ENCODE assay signal across 35 cellular contexts in the genomic region with DNA sequence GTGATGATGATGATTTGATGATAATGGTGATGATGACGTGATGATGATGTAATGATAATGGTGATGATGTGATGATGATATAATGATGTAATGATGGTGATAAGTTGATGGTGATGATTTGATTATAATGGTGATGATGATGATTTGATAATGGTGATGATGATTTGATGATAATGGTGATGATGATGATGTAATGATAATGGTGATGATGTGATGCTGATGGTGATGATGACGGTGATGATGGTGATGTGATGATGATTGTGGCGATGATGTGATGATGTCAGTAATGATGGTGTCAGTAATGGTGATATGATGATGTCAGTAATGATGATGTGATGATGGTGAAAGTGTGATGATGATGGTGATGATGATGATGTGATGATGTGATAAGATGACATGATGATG.
"Had no signal": no experiment of that assay in that cellular context is flagged by ENCODE, and none has a peak within 500 bp of the region (broad histone marks: within the 10 kb centered on the region; RNA-seq: fewer than 3 reads in every experiment).

No MANE protein-coding gene starts in this region.

- H2AFZ ChIP-seq: hepatocyte had no signal

- H3K4me1 ChIP-seq: adrenal gland, breast epithelium, heart right ventricle had no signal

- H3K9me3 ChIP-seq: adrenal gland, breast epithelium, esophagus squamous epithelium, heart right ventricle had no signal

- ATAC-seq: activated CD4-positive, alpha-beta T cell treated with anti-CD3 and anti-CD28 coated beads for 36 hours; activated CD8-positive, alpha-beta memory T cell treated with anti-CD3 and anti-CD28 coated beads, Interleukin-2, amount 10 ng/mL, durations not matched to agents 7 days and 5 days; activated CD8-positive, alpha-beta T cell treated with anti-CD3 and anti-CD28 coated beads, Interleukin-2, amount 10 ng/mL, durations not matched to agents 7 days and 5 days; activated naive CD8-positive, alpha-beta T cell treated with anti-CD3 and anti-CD28 coated beads, Interleukin-2, amount 50 U/mL, for 24 hours; effector memory CD8-positive, alpha-beta T cell; heart right ventricle had no signal

- H3K4me3 Mint-ChIP-seq: activated CD4-positive, alpha-beta memory T cell treated with anti-CD3 and anti-CD28 coated beads for 36 hours; activated CD4-positive, alpha-beta T cell treated with anti-CD3 and anti-CD28 coated beads for 36 hours; activated CD4-positive, alpha-beta T cell treated with anti-CD3 and anti-CD28 coated beads, Interleukin-2, amount 10 ng/mL, durations not matched to agents 24 days and 14 days; activated CD8-positive, alpha-beta memory T cell treated with anti-CD3 and anti-CD28 coated beads, Interleukin-2, amount 10 ng/mL, durations not matched to agents 7 days and 5 days; activated CD8-positive, alpha-beta T cell treated with anti-CD3 and anti-CD28 coated beads, Interleukin-2, amount 10 ng/mL, durations not matched to agents 7 days and 5 days; activated naive CD4-positive, alpha-beta T cell treated with anti-CD3 and anti-CD28 coated beads for 36 hours; activated naive CD4-positive, alpha-beta T cell treated with anti-CD3 and anti-CD28 coated beads, Interleukin-2, amount 50 U/mL, for 24 hours; activated naive CD8-positive, alpha-beta T cell treated with anti-CD3 and anti-CD28 coated beads for 36 hours; activated naive CD8-positive, alpha-beta T cell treated with anti-CD3 and anti-CD28 coated beads, Interleukin-2, amount 50 U/mL, for 24 hours; activated T-helper 1 cell treated with anti-CD3 and anti-CD28 coated beads, Interleukin-12 subunit alpha, Interleukin-12 subunit beta, Interleukin-2, Interleukin-4 antibody, amounts not matched to agents 30 ng/mL and 10 ng/mL and 1 ng/mL, durations not matched to agents 14 hours and 24 hours and 36 hours; brain; central memory CD8-positive, alpha-beta T cell; effector memory CD8-positive, alpha-beta T cell had no signal

- FAIRE-seq: colon had no signal

- H3K36me3 Mint-ChIP-seq: activated CD4-positive, alpha-beta memory T cell treated with anti-CD3 and anti-CD28 coated beads for 36 hours; activated CD8-positive, alpha-beta memory T cell treated with anti-CD3 and anti-CD28 coated beads, Interleukin-2, amount 10 ng/mL, durations not matched to agents 7 days and 5 days; activated naive CD4-positive, alpha-beta T cell treated with anti-CD3 and anti-CD28 coated beads, Interleukin-2, amount 50 U/mL, for 24 hours; activated naive CD8-positive, alpha-beta T cell treated with anti-CD3 and anti-CD28 coated beads for 36 hours; brain had no signal

- H3K4me3 ChIP-seq: adrenal gland, breast epithelium, esophagus squamous epithelium, heart right ventricle, hepatocyte had no signal

- H3K9me3 Mint-ChIP-seq: activated CD4-positive, alpha-beta T cell treated with anti-CD3 and anti-CD28 coated beads, Interleukin-2, amount 10 ng/mL, durations not matched to agents 24 days and 14 days; activated naive CD4-positive, alpha-beta T cell treated with anti-CD3 and anti-CD28 coated beads for 36 hours; activated naive CD4-positive, alpha-beta T cell treated with anti-CD3 and anti-CD28 coated beads, Interleukin-2, amount 50 U/mL, for 24 hours; activated naive CD8-positive, alpha-beta T cell treated with anti-CD3 and anti-CD28 coated beads for 36 hours; activated naive CD8-positive, alpha-beta T cell treated with anti-CD3 and anti-CD28 coated beads, Interleukin-2, amount 50 U/mL, for 24 hours; activated T-helper 1 cell treated with anti-CD3 and anti-CD28 coated beads, Interleukin-12 subunit alpha, Interleukin-12 subunit beta, Interleukin-2, Interleukin-4 antibody, amounts not matched to agents 30 ng/mL and 10 ng/mL and 1 ng/mL, durations not matched to agents 14 hours and 24 hours and 36 hours; activated T-helper 2 cell treated with anti-CD3 and anti-CD28 coated beads, Interferon-gamma antibody, Interleukin-2, Interleukin-4, amounts not matched to agents 10 μg/mL and 5 μg/mL and 100 μg/mL, durations not matched to agents 14 hours and 24 hours and 36 hours; central memory CD8-positive, alpha-beta T cell; effector memory CD8-positive, alpha-beta T cell had no signal

- H3K36me3 ChIP-seq: adrenal gland, breast epithelium, esophagus squamous epithelium, heart right ventricle had no signal

- H3K27me3 Mint-ChIP-seq: activated CD4-positive, alpha-beta memory T cell treated with anti-CD3 and anti-CD28 coated beads for 36 hours; activated CD4-positive, alpha-beta T cell treated with anti-CD3 and anti-CD28 coated beads for 36 hours; activated CD4-positive, alpha-beta T cell treated with anti-CD3 and anti-CD28 coated beads, Interleukin-2, amount 10 ng/mL, durations not matched to agents 24 days and 14 days; activated CD8-positive, alpha-beta memory T cell treated with anti-CD3 and anti-CD28 coated beads, Interleukin-2, amount 10 ng/mL, durations not matched to agents 7 days and 5 days; activated naive CD4-positive, alpha-beta T cell treated with anti-CD3 and anti-CD28 coated beads, Interleukin-2, amount 50 U/mL, for 24 hours; activated naive CD8-positive, alpha-beta T cell treated with anti-CD3 and anti-CD28 coated beads for 36 hours; activated naive CD8-positive, alpha-beta T cell treated with anti-CD3 and anti-CD28 coated beads, Interleukin-2, amount 50 U/mL, for 24 hours; central memory CD8-positive, alpha-beta T cell; effector memory CD8-positive, alpha-beta T cell had no signal

- H3K27ac Mint-ChIP-seq: activated CD4-positive, alpha-beta memory T cell treated with anti-CD3 and anti-CD28 coated beads for 36 hours; activated CD4-positive, alpha-beta T cell treated with anti-CD3 and anti-CD28 coated beads for 36 hours; activated CD4-positive, alpha-beta T cell treated with anti-CD3 and anti-CD28 coated beads, Interleukin-2, amount 10 ng/mL, durations not matched to agents 24 days and 14 days; activated CD8-positive, alpha-beta memory T cell treated with anti-CD3 and anti-CD28 coated beads, Interleukin-2, amount 10 ng/mL, durations not matched to agents 7 days and 5 days; activated CD8-positive, alpha-beta T cell treated with anti-CD3 and anti-CD28 coated beads, Interleukin-2, amount 10 ng/mL, durations not matched to agents 7 days and 5 days; activated naive CD4-positive, alpha-beta T cell treated with anti-CD3 and anti-CD28 coated beads for 36 hours; activated naive CD4-positive, alpha-beta T cell treated with anti-CD3 and anti-CD28 coated beads, Interleukin-2, amount 50 U/mL, for 24 hours; activated naive CD8-positive, alpha-beta T cell treated with anti-CD3 and anti-CD28 coated beads for 36 hours; activated naive CD8-positive, alpha-beta T cell treated with anti-CD3 and anti-CD28 coated beads, Interleukin-2, amount 50 U/mL, for 24 hours; activated T-helper 1 cell treated with anti-CD3 and anti-CD28 coated beads, Interleukin-12 subunit alpha, Interleukin-12 subunit beta, Interleukin-2, Interleukin-4 antibody, amounts not matched to agents 30 ng/mL and 10 ng/mL and 1 ng/mL, durations not matched to agents 14 hours and 24 hours and 36 hours; activated T-helper 2 cell treated with anti-CD3 and anti-CD28 coated beads, Interferon-gamma antibody, Interleukin-2, Interleukin-4, amounts not matched to agents 10 μg/mL and 5 μg/mL and 100 μg/mL, durations not matched to agents 14 hours and 24 hours and 36 hours; brain; effector memory CD8-positive, alpha-beta T cell had no signal

- H3K4me1 Mint-ChIP-seq: activated CD4-positive, alpha-beta T cell treated with anti-CD3 and anti-CD28 coated beads for 36 hours; activated CD4-positive, alpha-beta T cell treated with anti-CD3 and anti-CD28 coated beads, Interleukin-2, amount 10 ng/mL, durations not matched to agents 24 days and 14 days; activated CD8-positive, alpha-beta memory T cell treated with anti-CD3 and anti-CD28 coated beads, Interleukin-2, amount 10 ng/mL, durations not matched to agents 7 days and 5 days; activated naive CD4-positive, alpha-beta T cell treated with anti-CD3 and anti-CD28 coated beads, Interleukin-2, amount 50 U/mL, for 24 hours; activated naive CD8-positive, alpha-beta T cell treated with anti-CD3 and anti-CD28 coated beads for 36 hours; activated naive CD8-positive, alpha-beta T cell treated with anti-CD3 and anti-CD28 coated beads, Interleukin-2, amount 50 U/mL, for 24 hours; brain; central memory CD8-positive, alpha-beta T cell had no signal

- H3K4me2 ChIP-seq: hepatocyte had no signal

- DNase-seq: activated CD4-positive, alpha-beta memory T cell treated with anti-CD3 and anti-CD28 coated beads for 36 hours; activated CD4-positive, alpha-beta T cell treated with anti-CD3 and anti-CD28 coated beads for 36 hours; activated CD4-positive, alpha-beta T cell treated with anti-CD3 and anti-CD28 coated beads, Interleukin-2, amount 10 ng/mL, durations not matched to agents 24 days and 14 days; activated CD4-positive, CD25-positive, alpha-beta regulatory T cell; activated CD4-positive, CD25-positive, alpha-beta regulatory T cell treated with anti-CD3 and anti-CD28 coated beads, Interleukin-2, amount 50 U/mL, for 72 hours; activated CD8-positive, alpha-beta memory T cell treated with anti-CD3 and anti-CD28 coated beads, Interleukin-2, amount 10 ng/mL, durations not matched to agents 7 days and 5 days; activated CD8-positive, alpha-beta memory T cell treated with anti-CD3 and anti-CD28 coated beads, Interleukin-2, amount 50 U/mL, for 4 hours; activated CD8-positive, alpha-beta T cell treated with anti-CD3 and anti-CD28 coated beads, Interleukin-2, amount 10 ng/mL, durations not matched to agents 7 days and 5 days; activated effector memory CD4-positive, alpha-beta T cell treated with anti-CD3 and anti-CD28 coated beads, Interleukin-2, amount 50 U/mL, for 16 hours; activated naive CD4-positive, alpha-beta T cell treated with anti-CD3 and anti-CD28 coated beads for 36 hours; activated naive CD8-positive, alpha-beta T cell treated with anti-CD3 and anti-CD28 coated beads for 36 hours; activated naive CD8-positive, alpha-beta T cell treated with anti-CD3 and anti-CD28 coated beads, Interleukin-2, amount 50 U/mL, for 24 hours; activated T-cell treated with anti-CD3 and anti-CD28 coated beads, Interleukin-2, amount 50 U/mL, for 1 hour; activated T-cell treated with anti-CD3 and anti-CD28 coated beads, Interleukin-2, amount 50 U/mL, for 48 hours; adrenal gland; amygdala; aorta; cortex of kidney; dermis blood vessel endothelial cell; effector CD4-positive, alpha-beta T cell; effector memory CD8-positive, alpha-beta T cell; esophagus squamous epithelium; foreskin melanocyte; glutamatergic neuron; heart right ventricle; T-helper 2 cell had no signal

- H3K27me3 ChIP-seq: breast epithelium, esophagus squamous epithelium had no signal

- H3K27ac ChIP-seq: adrenal gland, breast epithelium, epithelial cell of prostate, esophagus squamous epithelium, heart right ventricle, hepatocyte had no signal

- H3K79me2 ChIP-seq: hepatocyte had no signal
